8 cellular contexts compared by ENCODE assay signal in genomic region chr20:48621256-48622078, GRCh38.
DNase-seq lines count a peak whose midpoint lies in the region; ATAC-seq and TF ChIP-seq lines count a peak whose summit lies in the region.

No MANE protein-coding gene starts in this region.

- whole genome bisulfite sequencing in transverse colon (ENCODE audit: low coverage in 1 of 2), 2 donors = 20 to 52% methylated on average over 2 to 25 of the region's 25 CpGs

- intact Hi-C loops in PC-3 (cut with micrococcal nuclease) (loop anchor here (1.0 to 5.0 kb wide), 8 partner anchors 61 to 959 kb away; no protein-coding TSS in a partner anchor), transverse colon (cut with DNase I; ENCODE audit: low total_unique reads) (loop anchor here (2.0 to 5.0 kb wide), 2 partner anchors 835 to 944 kb away; no protein-coding TSS in a partner anchor)

- H3K9me3 Mint-ChIP-seq in activated CD4-positive, alpha-beta T cell treated with anti-CD3 and anti-CD28 coated beads, Interleukin-2, amount 10 ng/mL, durations not matched to agents 7 days and 5 days = no peaks in the 10 kb centered on the region

- H3K27ac ChIP-seq in PC-3 (ENCODE audit: low read length) = peak overlapping the region; percentile 92
- H3K27ac ChIP-seq in fibroblast of lung (ENCODE audit: insufficient read depth, low read length) = no peak overlapping the region
- peak overlapping the region in 3 of 4 donors; percentile 3 to 36 (median 22) for H3K27ac ChIP-seq in transverse colon

- peaks cover 25% of the 10 kb centered on the region for H3K4me1 ChIP-seq in PC-3 (ENCODE audit: insufficient read depth, low read length)
- H3K4me1 ChIP-seq in fibroblast of lung (ENCODE audit: control insufficient read depth, extremely low read depth, insufficient read depth, low read length) = no peaks in the 10 kb centered on the region
- peaks cover 12 to 24% (median 22%) of the 10 kb centered on the region in 4 donors for H3K4me1 ChIP-seq in transverse colon

- H3K9me3 ChIP-seq in PC-3 (ENCODE audit: low read length) (no peaks in the 10 kb centered on the region), fibroblast of lung (ENCODE audit: control insufficient read depth, insufficient read depth, low read depth, low read length) (no peaks in the 10 kb centered on the region), transverse colon (no peaks in the 10 kb centered on the region)

- H3K36me3 ChIP-seq in PC-3 (ENCODE audit: low read depth, low read length) = no peaks in the 10 kb centered on the region
- H3K36me3 ChIP-seq in fibroblast of lung (ENCODE audit: control insufficient read depth, insufficient read depth, low read length) = no peaks in the 10 kb centered on the region
- no peaks in the 10 kb centered on the region for H3K36me3 ChIP-seq in transverse colon

- H3K27me3 ChIP-seq in PC-3 (ENCODE audit: low read length) = no peaks in the 10 kb centered on the region
- H3K27me3 ChIP-seq in fibroblast of lung (ENCODE audit: control insufficient read depth, insufficient read depth, low read length) = no peaks in the 10 kb centered on the region
- no peaks in the 10 kb centered on the region for H3K27me3 ChIP-seq in transverse colon

- H3F3A ChIP-seq in PC-3 (ENCODE audit: low read length, unreplicated experiment) = no peaks in the 10 kb centered on the region

- POLR2A ChIA-PET in activated CD4-positive, alpha-beta T cell treated with anti-CD3 and anti-CD28 coated beads, Interleukin-2, amount 10 ng/mL, durations not matched to agents 7 days and 5 days (lab: Charles Lee) = no interaction called here
- POLR2A ChIA-PET in PC-3 (lab: Charles Lee; ENCODE audit: unreplicated experiment) = no interaction called here

- no peak overlapping the region for H3K4me3 Mint-ChIP-seq in activated CD4-positive, alpha-beta T cell treated with anti-CD3 and anti-CD28 coated beads, Interleukin-2, amount 10 ng/mL, durations not matched to agents 7 days and 5 days

- no peak for TF ChIP-seq EP300 in transverse colon (IDR thresholded peaks at IDR 0.05; ENCODE audit: low read depth)

- BruUV-seq in PC-3 (replicated peaks; lab: Mats Ljungman, UMichigan) = TSS peak; percentile 40

- no peaks in the 10 kb centered on the region for H4K20me1 ChIP-seq in PC-3 (ENCODE audit: low read length)
- H4K20me1 ChIP-seq in fibroblast of lung (ENCODE audit: control insufficient read depth, extremely low read depth, insufficient read depth, low read length) = no peaks in the 10 kb centered on the region

- TF ChIP-seq CTCF in PC-3 (conservative IDR thresholded peaks at IDR 0.05; ENCODE audit: low read depth, low read length) = peak; percentile 2; the same call in 1 of the 2 replicates
- TF ChIP-seq CTCF in fibroblast of lung (conservative IDR thresholded peaks at IDR 0.05 in 1 of 2, IDR thresholded peaks at IDR 0.05 in 1 of 2; ENCODE audit: low read depth in 1 of 2, low read length in 2 of 2) = no peak
- no peak for TF ChIP-seq CTCF in transverse colon (IDR thresholded peaks at IDR 0.05)

- H3K9ac ChIP-seq in PC-3 (ENCODE audit: low read length) (peak overlapping the region; percentile 84), fibroblast of lung (ENCODE audit: insufficient read depth, low read length) (no peak overlapping the region)

- in situ Hi-C loops in transverse colon (cut with MboI; ENCODE audit: low pct_ligation_motif_present in 1 of 4, low pct_unique_long_range_greater_than_20kb in 1 of 4, low sequenced_read_pairs in 3 of 4) = loop anchor here in 2 of 4 donors (10.0 kb wide), 2 partner anchors 837 to 957 kb away; partner anchors contain the start of gene SULF2 (in 1 of the 2)

- H3K4me3 ChIP-seq in PC-3 (ENCODE audit: low read length) (peak overlapping the region; percentile 65), fibroblast of lung (replicated peaks in 1 of 4; ENCODE audit: control extremely low read depth in 1 of 4, insufficient read depth in 1 of 4, low read depth in 3 of 4, low read length in 4 of 4) (no peak overlapping the region), transverse colon (peak overlapping the region in 1 of 4 donors; percentile 41)

- H3K27me3 Mint-ChIP-seq in activated CD4-positive, alpha-beta T cell treated with anti-CD3 and anti-CD28 coated beads, Interleukin-2, amount 10 ng/mL, durations not matched to agents 7 days and 5 days = no peaks in the 10 kb centered on the region

- peak overlapping the region; percentile 61 for H3K27ac Mint-ChIP-seq in activated CD4-positive, alpha-beta T cell treated with anti-CD3 and anti-CD28 coated beads, Interleukin-2, amount 10 ng/mL, durations not matched to agents 7 days and 5 days

- peaks cover 7% of the 10 kb centered on the region for H3K36me3 Mint-ChIP-seq in activated CD4-positive, alpha-beta T cell treated with anti-CD3 and anti-CD28 coated beads, Interleukin-2, amount 10 ng/mL, durations not matched to agents 7 days and 5 days (ENCODE audit: low read depth)

- DNase-seq in activated CD4-positive, alpha-beta T cell treated with anti-CD3 and anti-CD28 coated beads, Interleukin-2, amount 10 ng/mL, durations not matched to agents 7 days and 5 days = no peak
- no peak for DNase-seq in activated CD4-positive, alpha-beta T cell treated with anti-CD3 and anti-CD28 coated beads, Interleukin-2, amount 50 U/mL, for 4 hours
- DNase-seq in PC-3 (peak; percentile 94), fibroblast of lung (ENCODE audit: low read depth in 2 of 2) (peak in 1 of 2 donors; percentile 59), transverse colon (peak; percentile 44)
- DNase-seq in stimulated activated CD4-positive, alpha-beta T cell treated with anti-CD3 and anti-CD28 coated beads, Interleukin-2, amount 100 ng/mL, for 24 hours = no peak

- H2AFZ ChIP-seq in PC-3 (ENCODE audit: low read length) (peak overlapping the region; percentile 53), fibroblast of lung (ENCODE audit: low read length) (no peak overlapping the region)

- CTCF ChIA-PET in activated CD4-positive, alpha-beta T cell treated with anti-CD3 and anti-CD28 coated beads, Interleukin-2, amount 10 ng/mL, durations not matched to agents 7 days and 5 days (lab: Charles Lee) = interaction anchor here (0.7 to 4.0 kb wide), 9 partner anchors 11 to 958 kb away, joined by 3 to 20 read pairs (median 6); no protein-coding TSS in a partner anchor
- CTCF ChIA-PET in PC-3 (lab: Charles Lee) = interaction anchor here (0.6 to 2.1 kb wide), 7 partner anchors 83 to 1045 kb away, joined by 3 to 24 read pairs (median 7); no protein-coding TSS in a partner anchor

- ATAC-seq in PC-3 (peak; percentile 79), GM21515 (IDR thresholded peaks at IDR 0.05; ENCODE audit: unreplicated experiment) (no peak), HG03039 (IDR thresholded peaks at IDR 0.05; ENCODE audit: unreplicated experiment) (no peak)

- H3K4me2 ChIP-seq in PC-3 (ENCODE audit: low read length) = peak overlapping the region; percentile 79
- H3K4me2 ChIP-seq in fibroblast of lung (ENCODE audit: extremely low read depth, insufficient read depth, low read length) = peak overlapping the region; percentile 76

- H3K4me1 Mint-ChIP-seq in activated CD4-positive, alpha-beta T cell treated with anti-CD3 and anti-CD28 coated beads, Interleukin-2, amount 10 ng/mL, durations not matched to agents 7 days and 5 days = peaks cover 17% of the 10 kb centered on the region

- H3K9me2 ChIP-seq in PC-3 (replicated peaks; ENCODE audit: low read length) = no peaks in the 10 kb centered on the region

- H3K79me2 ChIP-seq in PC-3 (ENCODE audit: low read length) = no peaks in the 10 kb centered on the region
- no peaks in the 10 kb centered on the region for H3K79me2 ChIP-seq in fibroblast of lung (ENCODE audit: control insufficient read depth, insufficient read depth, low read length)

- no peak for TF ChIP-seq POLR2A in transverse colon (IDR thresholded peaks at IDR 0.05)

Comparison
In these comparisons a context has a peak if more than half of its experiments do, and no peak if none do; other contexts are left out.
1. DNase-seq: peak in PC-3 (single experiment) and transverse colon (single experiment); none in activated CD4-positive, alpha-beta T cell treated with anti-CD3 and anti-CD28 coated beads, Interleukin-2, amount 10 ng/mL, durations not matched to agents 7 days and 5 days (single experiment), activated CD4-positive, alpha-beta T cell treated with anti-CD3 and anti-CD28 coated beads, Interleukin-2, amount 50 U/mL, for 4 hours (0 of 2) and stimulated activated CD4-positive, alpha-beta T cell treated with anti-CD3 and anti-CD28 coated beads, Interleukin-2, amount 100 ng/mL, for 24 hours (0 of 2).